Comparison of ENCODE assay signal across 25 cellular contexts in genomic region chr4:183266386-183266785, GRCh38. TPM values are rescaled to one million over a fixed set of nuclear protein-coding genes. Genes with fewer than 3 reads are reported as not detected.
A peak's percentile ranks its signal among the peaks of the same experiment; 100 is the strongest.
DNase-seq lines count a peak whose midpoint lies in the region; ATAC-seq, FAIRE-seq and TF ChIP-seq lines count a peak whose summit lies in the region.
"Had no signal": no experiment of that assay in that cellular context is flagged by ENCODE, and none has a peak within 500 bp of the region (broad histone marks: within the 10 kb centered on the region; RNA-seq: fewer than 3 reads in every experiment).

No MANE protein-coding gene starts in this region.

- H3K27me3 ChIP-seq in GM23338 (ENCODE audit: insufficient read depth) (no peaks in the 10 kb centered on the region), astrocyte (ENCODE audit: insufficient read depth, low read length) (no peaks in the 10 kb centered on the region), osteoblast (ENCODE audit: insufficient read depth, low read length) (no peaks in the 10 kb centered on the region)
- H3K27me3 ChIP-seq: BE2C had no signal

- H3K4me3 Mint-ChIP-seq in GM23338 (no peak overlapping the region), astrocyte (ENCODE audit: unreplicated experiment) (no peak overlapping the region)
- H3K4me3 Mint-ChIP-seq: CD4-positive, CD25-positive, alpha-beta regulatory T cell; CD8-positive, alpha-beta memory T cell; H9 had no signal

- no peak for ATAC-seq in GM23338
- ATAC-seq in GM21619 (IDR thresholded peaks at IDR 0.05; ENCODE audit: unreplicated experiment): no peak

- POLR2A ChIA-PET in GM10248 (lab: Yijun Ruan, JAX): no interaction called here

- FAIRE-seq in astrocyte (lab: Jason Lieb, UNC): peak; percentile 34
- FAIRE-seq: A204.1, GM12891 had no signal

- CTCF ChIA-PET in GM10248 (lab: Yijun Ruan, JAX): no interaction called here

- H3K36me3 Mint-ChIP-seq in GM23338 (ENCODE audit: low read depth) (peaks cover 82% of the 10 kb centered on the region), astrocyte (ENCODE audit: low read depth, unreplicated experiment) (peaks cover 5% of the 10 kb centered on the region)
- H3K36me3 Mint-ChIP-seq: CD4-positive, CD25-positive, alpha-beta regulatory T cell; CD8-positive, alpha-beta memory T cell had no signal

- no peaks in the 10 kb centered on the region for H4K20me1 ChIP-seq in GM23338 (replicated peaks; ENCODE audit: insufficient read depth)
- H4K20me1 ChIP-seq in astrocyte (ENCODE audit: insufficient read depth, low read length): peaks cover 16% of the 10 kb centered on the region
- H4K20me1 ChIP-seq in osteoblast (ENCODE audit: insufficient read depth, low read length): peaks cover 4% of the 10 kb centered on the region

- TF ChIP-seq CTCF in GM23338 (conservative IDR thresholded peaks at IDR 0.05; ENCODE audit: low read depth in 2 of 2) (no peak), astrocyte (IDR thresholded peaks at IDR 0.05; ENCODE audit: insufficient read depth, low read depth, low read length) (no peak), osteoblast (IDR thresholded peaks at IDR 0.05; ENCODE audit: extremely low read depth, low read depth, low read length) (no peak), GM10248 (IDR thresholded peaks at IDR 0.05; ENCODE audit: control extremely low read depth, extremely low read depth, low read depth, missing control alignments) (no peak)

- H3K9me2 ChIP-seq in GM23338 (ENCODE audit: insufficient read depth): no peaks in the 10 kb centered on the region

- H3K36me3 ChIP-seq in GM23338 (ENCODE audit: insufficient read depth): peaks cover 59% of the 10 kb centered on the region
- peaks cover 35% of the 10 kb centered on the region for H3K36me3 ChIP-seq in astrocyte (ENCODE audit: insufficient read depth, low read length)
- peaks cover 67% of the 10 kb centered on the region for H3K36me3 ChIP-seq in osteoblast (ENCODE audit: insufficient read depth, low read length)

- peaks cover 24% of the 10 kb centered on the region for H3K4me1 Mint-ChIP-seq in GM23338
- peaks cover 14% of the 10 kb centered on the region for H3K4me1 Mint-ChIP-seq in astrocyte (ENCODE audit: low read depth, unreplicated experiment)

- no peak overlapping the region for H3K9ac ChIP-seq in astrocyte (ENCODE audit: low read length)
- H3K9ac ChIP-seq: KMS-11 had no signal

- H3K27me3 Mint-ChIP-seq in GM23338 (ENCODE audit: insufficient read depth, low read depth, poor library complexity) (peaks cover 2% of the 10 kb centered on the region), astrocyte (ENCODE audit: low read depth, unreplicated experiment) (no peaks in the 10 kb centered on the region)

- no peak overlapping the region for H3K4me3 ChIP-seq in GM23338
- H3K4me3 ChIP-seq in astrocyte (ENCODE audit: insufficient read depth, low read depth, low read length): no peak overlapping the region
- H3K4me3 ChIP-seq in osteoblast (ENCODE audit: insufficient read depth, low read length): no peak overlapping the region

- no peaks in the 10 kb centered on the region for H3K9me3 ChIP-seq in astrocyte (ENCODE audit: insufficient read depth, low read depth, low read length)
- H3K9me3 ChIP-seq in osteoblast (ENCODE audit: low read depth, low read length): no peaks in the 10 kb centered on the region
- H3K9me3 ChIP-seq: BE2C had no signal

- H3K79me2 ChIP-seq in GM23338 (replicated peaks; ENCODE audit: insufficient read depth) (peaks cover 4% of the 10 kb centered on the region; the same call in 1 of the 2 replicates), astrocyte (ENCODE audit: insufficient read depth, low read length) (no peaks in the 10 kb centered on the region), osteoblast (ENCODE audit: insufficient read depth, low read length) (no peaks in the 10 kb centered on the region)

- H3K4me2 ChIP-seq in GM23338 (no peak overlapping the region), astrocyte (ENCODE audit: low read length) (no peak overlapping the region), osteoblast (ENCODE audit: insufficient read depth, low read length) (no peak overlapping the region)
- H3K4me2 ChIP-seq: KMS-11 had no signal

- H3K4me1 ChIP-seq in GM23338 (ENCODE audit: insufficient read depth) (0 out of 2 replicates have a peak, but pooled peaks cover 11% of the 10 kb centered on the region), astrocyte (ENCODE audit: insufficient read depth, low read length) (peaks cover 3% of the 10 kb centered on the region), osteoblast (ENCODE audit: insufficient read depth, low read length) (peaks cover 19% of the 10 kb centered on the region)
- H3K4me1 ChIP-seq: BE2C had no signal

- H3K9me3 Mint-ChIP-seq in GM23338 (no peaks in the 10 kb centered on the region), astrocyte (ENCODE audit: unreplicated experiment) (no peaks in the 10 kb centered on the region)
- H3K9me3 Mint-ChIP-seq: CD4-positive, CD25-positive, alpha-beta regulatory T cell; CD8-positive, alpha-beta memory T cell; H9 had no signal

- H3K27ac ChIP-seq in GM23338 (ENCODE audit: low read depth) (no peak overlapping the region), astrocyte (ENCODE audit: low read depth, low read length) (no peak overlapping the region), osteoblast (ENCODE audit: low read depth, low read length) (no peak overlapping the region)
- H3K27ac ChIP-seq: KMS-11 had no signal

- no peak overlapping the region for H2AFZ ChIP-seq in GM23338
- no peak overlapping the region for H2AFZ ChIP-seq in astrocyte (ENCODE audit: low read depth, low read length)
- H2AFZ ChIP-seq in osteoblast (ENCODE audit: low read length): no peak overlapping the region

- no peak overlapping the region for H3K27ac Mint-ChIP-seq in GM23338
- no peak overlapping the region for H3K27ac Mint-ChIP-seq in astrocyte (ENCODE audit: unreplicated experiment)
- H3K27ac Mint-ChIP-seq: CD4-positive, CD25-positive, alpha-beta regulatory T cell; CD8-positive, alpha-beta memory T cell; H9 had no signal

- no peak for DNase-seq in GM23338 (ENCODE audit: low spot score)
- no peak for DNase-seq in astrocyte (ENCODE audit: low read depth)
- peak; percentile 44 for DNase-seq in iris pigment epithelial cell (ENCODE audit: low read depth)
- DNase-seq in osteoblast (ENCODE audit: insufficient read length, low spot score, missing footprints): peak; percentile 4
- no peak for DNase-seq in GM10248 (ENCODE audit: extremely low spot score)
- DNase-seq in dedifferentiated amniotic fluid mesenchymal stem cell (ENCODE audit: extremely low spot score): no peak
- no peak for DNase-seq in NCI-H1417 treated with DMSO at 0.1 percent for 48 hours (lab: John Stamatoyannopoulos, UW)
- DNase-seq: ACHN; BE2C; C1 segment of cervical spinal cord; CD4-positive, CD25-positive, alpha-beta regulatory T cell; CD8-positive, alpha-beta memory T cell; COR-L47; DMS 273 treated with DMSO at 0.1 percent for 48 hours; DMS53; DND-41; EL; GOT3; H9 had no signal

- no peaks in the 10 kb centered on the region for H3F3A ChIP-seq in GM23338 (replicated peaks; ENCODE audit: low read depth)

TF ChIP-seq in GM23338, 12 proteins besides CTCF, POLR2A, EP300 and RAD21:
- peak; percentile 41 for TF ChIP-seq EZH2phosphoT487 (IDR thresholded peaks at IDR 0.05; ENCODE audit: unreplicated experiment)
- TF ChIP-seq STAT1 (IDR thresholded peaks at IDR 0.05; ENCODE audit: unreplicated experiment): no peak

RNA-seq across cellular contexts. Expression of gene CLDN22, which starts 53.7 kb away (rescaled TPM):
- total RNA-seq in GM23338 (2014; rRNA removed; shearing (Covaris generic)): not detected in 2 replicates
- not detected in 2 replicates for polyA plus RNA-seq in GM23338 (2016; fragmentation: Nextera tagmentation; extraction: Ambion mirVana)
- not detected in 2 replicates for total RNA-seq in astrocyte
- not detected in 2 replicates for total RNA-seq in osteoblast
- total RNA-seq: CD4-positive, CD25-positive, alpha-beta regulatory T cell; CD8-positive, alpha-beta memory T cell; G401; H9; HT-29 had no signal
- polyA plus RNA-seq: CD4-positive, CD25-positive, alpha-beta regulatory T cell; CD8-positive, alpha-beta memory T cell had no signal

RNA-seq across cellular contexts. Expression of gene CLDN24, which starts 55.8 kb away (rescaled TPM):
- not detected in 2 replicates for total RNA-seq in GM23338 (2014; rRNA removed; shearing (Covaris generic))
- not detected in 2 replicates for polyA plus RNA-seq in GM23338 (2016; fragmentation: Nextera tagmentation; extraction: Ambion mirVana)
- not detected in 2 replicates for total RNA-seq in astrocyte
- not detected in 2 replicates for total RNA-seq in osteoblast
- total RNA-seq: CD4-positive, CD25-positive, alpha-beta regulatory T cell; CD8-positive, alpha-beta memory T cell; G401; H9; HT-29 had no signal
- polyA plus RNA-seq: CD4-positive, CD25-positive, alpha-beta regulatory T cell; CD8-positive, alpha-beta memory T cell had no signal

Comparison
In these comparisons a context has a peak if more than half of its experiments do, and no peak if none do; other contexts are left out.
1. DNase-seq: peak in iris pigment epithelial cell (single experiment) and osteoblast (single experiment); none in GM23338 (single experiment), astrocyte (single experiment), GM10248 (single experiment), dedifferentiated amniotic fluid mesenchymal stem cell (single experiment) and NCI-H1417 treated with DMSO at 0.1 percent for 48 hours (single experiment).